Comparison of ENCODE assay signal across 16 cellular contexts in the genomic region with DNA sequence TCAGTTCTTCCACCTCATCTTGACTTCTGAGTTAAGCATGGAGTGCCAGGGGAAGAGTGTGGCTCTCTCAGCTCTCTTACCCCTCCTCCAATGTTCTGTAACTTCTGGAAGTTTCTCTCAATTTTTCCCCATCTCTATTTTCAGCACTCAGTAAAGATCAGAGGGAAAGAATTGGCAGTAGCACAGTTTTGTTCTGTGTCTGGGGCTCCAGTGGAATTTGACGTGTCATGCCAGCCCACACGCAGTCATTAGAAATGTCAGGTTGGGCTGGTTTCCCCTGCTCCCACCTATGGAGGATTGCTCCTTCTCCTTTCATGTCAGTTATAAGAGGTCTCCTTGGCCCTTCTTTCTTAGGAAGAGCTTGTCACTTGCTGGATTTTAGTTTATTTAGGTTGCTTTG.
DNase-seq lines count a peak whose midpoint lies in the region; ATAC-seq, FAIRE-seq and TF ChIP-seq lines count a peak whose summit lies in the region.
"Had no signal": no experiment of that assay in that cellular context is flagged by ENCODE, and none has a peak within 500 bp of the region (broad histone marks: within the 10 kb centered on the region; RNA-seq: fewer than 3 reads in every experiment).

No MANE protein-coding gene starts in this region.

- H2AFZ ChIP-seq in SK-N-SH (ENCODE audit: low read depth): 0 out of 2 replicates have a peak overlapping the region, but pooled peaks have one; percentile 16

- no peaks in the 10 kb centered on the region for H3K27me3 ChIP-seq in SK-N-SH (ENCODE audit: insufficient read depth)
- H3K27me3 ChIP-seq in effector memory CD4-positive, alpha-beta T cell (replicated peaks; ENCODE audit: control insufficient read depth, insufficient read depth, low read length, poor library complexity, severe bottlenecking): no peaks in the 10 kb centered on the region
- H3K27me3 ChIP-seq: neutrophil had no signal

- CTCF ChIA-PET in SK-N-SH (lab: Yijun Ruan, JAX): no interaction called here

- peaks cover 4% of the 10 kb centered on the region in 2 experiments; a peak in 2 of 4 replicates for H3K4me1 ChIP-seq in SK-N-SH (ENCODE audit: control insufficient read depth in 1 of 2, insufficient read depth in 2 of 2, low read depth in 1 of 2, low read length in 1 of 2)
- H3K4me1 ChIP-seq in effector memory CD4-positive, alpha-beta T cell (ENCODE audit: control insufficient read depth, insufficient read depth, low read length, poor library complexity, severe bottlenecking): no peaks in the 10 kb centered on the region
- H3K4me1 ChIP-seq: lower lobe of right lung had no signal

- intact Hi-C loops in sciatic nerve (cut with DNase I): no loop called here

- TF ChIP-seq EP300 in SK-N-SH (IDR thresholded peaks at IDR 0.05; ENCODE audit: borderline replicate concordance in 1 of 2, low read depth in 1 of 2, low read length in 1 of 2): no peak

- no peaks in the 10 kb centered on the region for H3F3A ChIP-seq in SK-N-SH (replicated peaks; ENCODE audit: insufficient read depth)

- no peak for FAIRE-seq in frontal cortex (lab: Jason Lieb, UNC)
- FAIRE-seq: GM12891 had no signal

- no peak overlapping the region for H3K4me2 ChIP-seq in SK-N-SH

- no peaks in the 10 kb centered on the region for H3K9me2 ChIP-seq in SK-N-SH

- WGBS in SK-N-SH (ENCODE audit: low lambda C conversion rate): 91% methylated on average over 2 of the region's 2 CpGs

- H3K9me3 ChIP-seq in SK-N-SH: peaks cover 14% of the 10 kb centered on the region; the same call in 1 of the 2 replicates
- no peaks in the 10 kb centered on the region for H3K9me3 ChIP-seq in effector memory CD4-positive, alpha-beta T cell (ENCODE audit: control insufficient read depth, low read length)
- H3K9me3 ChIP-seq: neutrophil had no signal

- H3K79me2 ChIP-seq in SK-N-SH (ENCODE audit: insufficient read depth): no peaks in the 10 kb centered on the region

- TF ChIP-seq RAD21 in SK-N-SH (IDR thresholded peaks at IDR 0.05; ENCODE audit: low read length): no peak

- no peak overlapping the region for H3K4me3 ChIP-seq in SK-N-SH (ENCODE audit: low read depth in 2 of 2, low read length in 1 of 2)
- H3K4me3 ChIP-seq in effector memory CD4-positive, alpha-beta T cell (ENCODE audit: insufficient read depth, low read depth, low read length, poor library complexity, severe bottlenecking): no peak overlapping the region
- H3K4me3 ChIP-seq: lower lobe of right lung had no signal

- H4K20me1 ChIP-seq in SK-N-SH (ENCODE audit: insufficient read depth): no peaks in the 10 kb centered on the region

- H3K9ac ChIP-seq in SK-N-SH: no peak overlapping the region

- POLR2A ChIA-PET in SK-N-SH (lab: Yijun Ruan, JAX): no interaction called here

- no peaks in the 10 kb centered on the region for H3K36me3 ChIP-seq in SK-N-SH (replicated peaks in 1 of 2; ENCODE audit: control insufficient read depth in 1 of 2, insufficient read depth in 2 of 2, low read length in 1 of 2)
- H3K36me3 ChIP-seq in effector memory CD4-positive, alpha-beta T cell (ENCODE audit: control insufficient read depth, insufficient read depth, low read length): no peaks in the 10 kb centered on the region
- H3K36me3 ChIP-seq: lower lobe of right lung, neutrophil had no signal

- ATAC-seq in SK-N-SH treated with all-trans-retinoic acid at 6 μM for 48 hours (no peak), sciatic nerve (peak; percentile 50)
- ATAC-seq: lower lobe of right lung; stimulated activated memory B cell treated with anti-CD40 and anti-IgM and Interleukin-4, amounts not matched to agents 10 μg/mL and 1 μg/mL and 100 μg/mL, for 72 hours had no signal

- no peak for TF ChIP-seq CTCF in SK-N-SH (IDR thresholded peaks at IDR 0.05)

- DNase-seq in SK-N-SH (no peak), RPMI7951 (ENCODE audit: low read depth) (peak; percentile 4), fibroblast of peridontal ligament (ENCODE audit: extremely low read depth) (peak; percentile 52), sciatic nerve (ENCODE audit: low spot score) (no peak), cerebellum (ENCODE audit: low spot score) (no peak), frontal cortex (ENCODE audit: low spot score in 2 of 2) (no peak)
- DNase-seq in effector memory CD4-positive, alpha-beta T cell: no peak
- DNase-seq: CD4-positive, alpha-beta memory T cell; cortex of kidney; lower lobe of right lung; NCI-H1092 had no signal

- H3K27ac ChIP-seq in SK-N-SH (ENCODE audit: low read depth in 2 of 2, low read length in 1 of 2): no peak overlapping the region
- H3K27ac ChIP-seq in effector memory CD4-positive, alpha-beta T cell (ENCODE audit: insufficient read depth, low read length, poor library complexity, severe bottlenecking): no peak overlapping the region
- H3K27ac ChIP-seq: 22Rv1, lower lobe of right lung, neutrophil had no signal

TF ChIP-seq in SK-N-SH, 30 proteins besides CTCF, POLR2A, EP300 and RAD21 (continues in another document):
- no peak for TF ChIP-seq CHD2 (IDR thresholded peaks at IDR 0.05; ENCODE audit: low read length, partially characterized antibody)
- TF ChIP-seq FOSL2 (IDR thresholded peaks at IDR 0.05; ENCODE audit: borderline replicate concordance, low read depth): no peak
- TF ChIP-seq RFX5 (IDR thresholded peaks at IDR 0.05; ENCODE audit: low read length): no peak
- TF ChIP-seq TEAD4 (IDR thresholded peaks at IDR 0.05; ENCODE audit: borderline replicate concordance, insufficient read depth): no peak
- TF ChIP-seq, protein P1, sequence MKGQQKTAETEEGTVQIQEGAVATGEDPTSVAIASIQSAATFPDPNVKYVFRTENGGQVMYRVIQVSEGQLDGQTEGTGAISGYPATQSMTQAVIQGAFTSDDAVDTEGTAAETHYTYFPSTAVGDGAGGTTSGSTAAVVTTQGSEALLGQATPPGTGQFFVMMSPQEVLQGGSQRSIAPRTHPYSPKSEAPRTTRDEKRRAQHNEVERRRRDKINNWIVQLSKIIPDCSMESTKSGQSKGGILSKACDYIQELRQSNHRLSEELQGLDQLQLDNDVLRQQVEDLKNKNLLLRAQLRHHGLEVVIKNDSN (IDR thresholded peaks at IDR 0.05; ENCODE audit: borderline replicate concordance, low read depth): no peak
- TF ChIP-seq EZH2phosphoT487 (IDR thresholded peaks at IDR 0.05; ENCODE audit: borderline replicate concordance, low read depth): no peak
- TF ChIP-seq, protein P2, sequence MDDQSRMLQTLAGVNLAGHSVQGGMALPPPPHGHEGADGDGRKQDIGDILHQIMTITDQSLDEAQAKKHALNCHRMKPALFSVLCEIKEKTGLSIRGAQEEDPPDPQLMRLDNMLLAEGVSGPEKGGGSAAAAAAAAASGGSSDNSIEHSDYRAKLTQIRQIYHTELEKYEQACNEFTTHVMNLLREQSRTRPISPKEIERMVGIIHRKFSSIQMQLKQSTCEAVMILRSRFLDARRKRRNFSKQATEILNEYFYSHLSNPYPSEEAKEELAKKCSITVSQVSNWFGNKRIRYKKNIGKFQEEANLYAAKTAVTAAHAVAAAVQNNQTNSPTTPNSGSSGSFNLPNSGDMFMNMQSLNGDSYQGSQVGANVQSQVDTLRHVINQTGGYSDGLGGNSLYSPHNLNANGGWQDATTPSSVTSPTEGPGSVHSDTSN (IDR thresholded peaks at IDR 0.05): no peak

TF ChIP-seq in SK-N-SH treated with all-trans-retinoic acid at 6 μM for 48 hours, 23 proteins besides CTCF, POLR2A, EP300 and RAD21 (continues in another document):
- no peak for TF ChIP-seq GLIS3 (CRISPR knock-in tag; IDR thresholded peaks at IDR 0.05)
- no peak for TF ChIP-seq BACH2 (CRISPR knock-in tag; IDR thresholded peaks at IDR 0.05; ENCODE audit: borderline replicate concordance)
- TF ChIP-seq ZFP30 (CRISPR knock-in tag; IDR thresholded peaks at IDR 0.05): no peak
- TF ChIP-seq ZNF8 (CRISPR knock-in tag; IDR thresholded peaks at IDR 0.05): no peak
- no peak for TF ChIP-seq ZNF565 (CRISPR knock-in tag; conservative IDR thresholded peaks at IDR 0.05; ENCODE audit: low read depth)
- TF ChIP-seq ISL1 (CRISPR knock-in tag; IDR thresholded peaks at IDR 0.05): no peak
- TF ChIP-seq, protein P3, sequence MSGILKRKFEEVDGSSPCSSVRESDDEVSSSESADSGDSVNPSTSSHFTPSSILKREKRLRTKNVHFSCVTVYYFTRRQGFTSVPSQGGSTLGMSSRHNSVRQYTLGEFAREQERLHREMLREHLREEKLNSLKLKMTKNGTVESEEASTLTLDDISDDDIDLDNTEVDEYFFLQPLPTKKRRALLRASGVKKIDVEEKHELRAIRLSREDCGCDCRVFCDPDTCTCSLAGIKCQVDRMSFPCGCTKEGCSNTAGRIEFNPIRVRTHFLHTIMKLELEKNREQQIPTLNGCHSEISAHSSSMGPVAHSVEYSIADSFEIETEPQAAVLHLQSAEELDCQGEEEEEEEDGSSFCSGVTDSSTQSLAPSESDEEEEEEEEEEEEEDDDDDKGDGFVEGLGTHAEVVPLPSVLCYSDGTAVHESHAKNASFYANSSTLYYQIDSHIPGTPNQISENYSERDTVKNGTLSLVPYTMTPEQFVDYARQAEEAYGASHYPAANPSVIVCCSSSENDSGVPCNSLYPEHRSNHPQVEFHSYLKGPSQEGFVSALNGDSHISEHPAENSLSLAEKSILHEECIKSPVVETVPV (CRISPR knock-in tag; IDR thresholded peaks at IDR 0.05): no peak
- TF ChIP-seq, protein P4, sequence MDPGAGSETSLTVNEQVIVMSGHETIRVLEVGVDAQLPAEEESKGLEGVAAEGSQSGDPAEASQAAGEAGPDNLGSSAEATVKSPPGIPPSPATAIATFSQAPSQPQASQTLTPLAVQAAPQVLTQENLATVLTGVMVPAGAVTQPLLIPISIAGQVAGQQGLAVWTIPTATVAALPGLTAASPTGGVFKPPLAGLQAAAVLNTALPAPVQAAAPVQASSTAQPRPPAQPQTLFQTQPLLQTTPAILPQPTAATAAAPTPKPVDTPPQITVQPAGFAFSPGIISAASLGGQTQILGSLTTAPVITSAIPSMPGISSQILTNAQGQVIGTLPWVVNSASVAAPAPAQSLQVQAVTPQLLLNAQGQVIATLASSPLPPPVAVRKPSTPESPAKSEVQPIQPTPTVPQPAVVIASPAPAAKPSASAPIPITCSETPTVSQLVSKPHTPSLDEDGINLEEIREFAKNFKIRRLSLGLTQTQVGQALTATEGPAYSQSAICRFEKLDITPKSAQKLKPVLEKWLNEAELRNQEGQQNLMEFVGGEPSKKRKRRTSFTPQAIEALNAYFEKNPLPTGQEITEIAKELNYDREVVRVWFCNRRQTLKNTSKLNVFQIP (CRISPR knock-in tag; IDR thresholded peaks at IDR 0.05; ENCODE audit: borderline replicate concordance, low read depth): no peak
- no peak for TF ChIP-seq ZNF70 (CRISPR knock-in tag; IDR thresholded peaks at IDR 0.05)
- no peak for TF ChIP-seq ZC3H10 (CRISPR knock-in tag; IDR thresholded peaks at IDR 0.05)

Comparison
In these comparisons a context has a peak if more than half of its experiments do, and no peak if none do; other contexts are left out.
1. DNase-seq: peak in RPMI7951 (single experiment) and fibroblast of peridontal ligament (single experiment); none in SK-N-SH (single experiment), sciatic nerve (single experiment), effector memory CD4-positive, alpha-beta T cell (0 of 3), cerebellum (single experiment) and frontal cortex (0 of 2).